ENCODE assay signal across 9 cellular contexts in genomic region chr2:88857951-88858406, GRCh38.
A peak's percentile ranks its signal among the peaks of the same experiment; 100 is the strongest.
DNase-seq lines count a peak whose midpoint lies in the region; ATAC-seq and TF ChIP-seq lines count a peak whose summit lies in the region.
"Had no signal": no experiment of that assay in that cellular context is flagged by ENCODE, and none has a peak within 500 bp of the region (broad histone marks: within the 10 kb centered on the region; RNA-seq: fewer than 3 reads in every experiment).

No MANE protein-coding gene starts in this region.

- H3K4me3 Mint-ChIP-seq in Caco-2 (ENCODE audit: unreplicated experiment), result no peak overlapping the region

- no peaks in the 10 kb centered on the region for H3K9me3 Mint-ChIP-seq in activated naive CD4-positive, alpha-beta T cell treated with anti-CD3 and anti-CD28 coated beads, Interleukin-2, amount 50 U/mL, for 72 hours
- H3K9me3 Mint-ChIP-seq in Caco-2 (ENCODE audit: unreplicated experiment), result no peaks in the 10 kb centered on the region

- DNase-seq in T1000 (lab: John Stamatoyannopoulos, UW) (peak; percentile 68), lung microvascular endothelial cell (ENCODE audit: low read depth in 2 of 2) (peak; percentile 86 to 90), DMS153 (lab: John Stamatoyannopoulos, UW) (no peak), 8988T (no peak), Caco-2 (no peak)
- no peak for DNase-seq in activated naive CD4-positive, alpha-beta T cell treated with anti-CD3 and anti-CD28 coated beads, Interleukin-2, amount 50 U/mL, for 72 hours (ENCODE audit: low spot score in 2 of 2)
- DNase-seq: GM23248 had no signal

- H3K9me3 ChIP-seq in Caco-2, result no peaks in the 10 kb centered on the region

- no peaks in the 10 kb centered on the region for H3K36me3 Mint-ChIP-seq in activated naive CD4-positive, alpha-beta T cell treated with anti-CD3 and anti-CD28 coated beads, Interleukin-2, amount 50 U/mL, for 72 hours
- no peaks in the 10 kb centered on the region for H3K36me3 Mint-ChIP-seq in Caco-2 (ENCODE audit: insufficient read depth, unreplicated experiment)

- peaks cover 13% of the 10 kb centered on the region for H3K4me1 Mint-ChIP-seq in Caco-2 (ENCODE audit: low read depth, unreplicated experiment)

- peaks cover 11% of the 10 kb centered on the region for H3K27me3 Mint-ChIP-seq in Caco-2 (ENCODE audit: insufficient read depth, unreplicated experiment)

- H3K4me3 ChIP-seq in Caco-2 (ENCODE audit: low read depth, low read length), result no peak overlapping the region
- H3K4me3 ChIP-seq: GM23248 had no signal

- peaks cover 15% of the 10 kb centered on the region for H3K4me1 ChIP-seq in Caco-2

- no peaks in the 10 kb centered on the region for H3K27me3 ChIP-seq in Caco-2 (replicated peaks; ENCODE audit: control insufficient read depth, insufficient read depth, low read length)

- no TSS peak for BruUV-seq in Caco-2 (replicated peaks; lab: Mats Ljungman, UMichigan)

- intact Hi-C loops in Caco-2 (cut with micrococcal nuclease; ENCODE audit: unreplicated experiment), result no loop called here

- CTCF ChIA-PET in Caco-2 (lab: Charles Lee), result interaction anchor here (0.6 to 1.0 kb wide), 2 partner anchors 26 to 109 kb away, joined by 3 read pairs; no protein-coding TSS in a partner anchor

- H3K27ac Mint-ChIP-seq in activated naive CD4-positive, alpha-beta T cell treated with anti-CD3 and anti-CD28 coated beads, Interleukin-2, amount 50 U/mL, for 72 hours, result no peak overlapping the region
- no peak overlapping the region for H3K27ac Mint-ChIP-seq in Caco-2 (ENCODE audit: unreplicated experiment)

- TF ChIP-seq CTCF in Caco-2 (IDR thresholded peaks at IDR 0.05; ENCODE audit: insufficient read depth in 1 of 2, low read depth in 1 of 2, low read length in 1 of 2, severe bottlenecking in 1 of 2, unreplicated experiment in 1 of 2), result no peak

- POLR2A ChIA-PET in Caco-2 (lab: Charles Lee), result no interaction called here

- H3K36me3 ChIP-seq in Caco-2 (ENCODE audit: control insufficient read depth, insufficient read depth, low read length), result no peaks in the 10 kb centered on the region

- ATAC-seq in GM18517 (IDR thresholded peaks at IDR 0.05; ENCODE audit: unreplicated experiment), result peak; percentile 43
- ATAC-seq in HG02973 (IDR thresholded peaks at IDR 0.05; ENCODE audit: unreplicated experiment), result peak; percentile 37
- no peak for ATAC-seq in activated naive CD4-positive, alpha-beta T cell treated with anti-CD3 and anti-CD28 coated beads, Interleukin-2, amount 50 U/mL, for 72 hours

Comparison
In these comparisons a context has a peak if more than half of its experiments do, and no peak if none do; other contexts are left out.
1. ATAC-seq: peak in GM18517 (single experiment) and HG02973 (single experiment); none in activated naive CD4-positive, alpha-beta T cell treated with anti-CD3 and anti-CD28 coated beads, Interleukin-2, amount 50 U/mL, for 72 hours (0 of 2).
2. DNase-seq: peak in T1000 (single experiment) and lung microvascular endothelial cell (2 of 2); none in activated naive CD4-positive, alpha-beta T cell treated with anti-CD3 and anti-CD28 coated beads, Interleukin-2, amount 50 U/mL, for 72 hours (0 of 2), DMS153 (single experiment), 8988T (single experiment) and Caco-2 (0 of 2).